Comparison of ENCODE assay signal across 9 cellular contexts in genomic region chr1:112575154-112575804, GRCh38. TPM values are rescaled to one million over a fixed set of nuclear protein-coding genes. Genes with fewer than 3 reads are reported as not detected.
DNase-seq lines count a peak whose midpoint lies in the region; ATAC-seq and TF ChIP-seq lines count a peak whose summit lies in the region.
"Had no signal": no experiment of that assay in that cellular context is flagged by ENCODE, and none has a peak within 500 bp of the region (broad histone marks: within the 10 kb centered on the region; RNA-seq: fewer than 3 reads in every experiment).

No MANE protein-coding gene starts in this region.

- ATAC-seq in SK-N-SH treated with all-trans-retinoic acid at 6 μM for 48 hours (peak; percentile 100), HG02642 (IDR thresholded peaks at IDR 0.05; ENCODE audit: poor library complexity, unreplicated experiment) (no peak)

- H3K4me2 ChIP-seq in GM23248 (ENCODE audit: unreplicated experiment), result peak overlapping the region; percentile 17

- peaks cover 23% of the 10 kb centered on the region for H3K4me1 ChIP-seq in GM23248 (ENCODE audit: insufficient read depth)

- no peak overlapping the region for H2AFZ ChIP-seq in GM23248

- H3K27me3 ChIP-seq in GM23248 (replicated peaks; ENCODE audit: insufficient read depth), result no peaks in the 10 kb centered on the region

- peaks cover 18% of the 10 kb centered on the region for H3F3A ChIP-seq in GM23248 (ENCODE audit: insufficient read depth)

- 67 to 69% methylated on average over 8 of the region's 8 CpGs for WGBS in GM23248 (ENCODE audit: low coverage in 1 of 2, low lambda C conversion rate in 2 of 2, missing lambda C conversion rate in 2 of 2), 2 experiments

- no peaks in the 10 kb centered on the region for H3K9me3 ChIP-seq in GM23248 (ENCODE audit: low read depth)

- no peak for TF ChIP-seq CTCF in fibroblast of mammary gland (conservative IDR thresholded peaks at IDR 0.05; ENCODE audit: control insufficient read depth, insufficient read depth, low read depth, low read length)

- no peak overlapping the region for H3K4me3 ChIP-seq in GM23248
- no peak overlapping the region for H3K4me3 ChIP-seq in fibroblast of mammary gland (ENCODE audit: control insufficient read depth, low read depth, low read length)
- H3K4me3 ChIP-seq in skeletal muscle cell (ENCODE audit: low read depth, low read length), result no peak overlapping the region

- no peak overlapping the region for H3K9ac ChIP-seq in GM23248

- H3K27ac ChIP-seq in GM23248, result peak overlapping the region; percentile 13; the same call in 1 of the 2 replicates

- intact Hi-C loops in cardiac septum (cut with DNase I), result no loop called here

- in situ Hi-C loops in GM23248 (cut with MboI), result no loop called here

- H3K79me2 ChIP-seq in GM23248 (ENCODE audit: insufficient read depth), result no peaks in the 10 kb centered on the region

- H3K36me3 ChIP-seq in GM23248 (ENCODE audit: low read depth), result peaks cover 30% of the 10 kb centered on the region

- DNase-seq in GM23248, result peak; percentile 88
- peak; percentile 95 for DNase-seq in fibroblast of mammary gland (ENCODE audit: low read depth)
- peak; percentile 87 for DNase-seq in skeletal muscle cell (ENCODE audit: low read depth)
- no peak for DNase-seq in stimulated activated CD4-positive, alpha-beta T cell treated with anti-CD3 and anti-CD28 coated beads, Interleukin-4, amount 100 ng/mL, for 1 hour
- no peak for DNase-seq in NCI-H2196 treated with DMSO at 0.1 percent for 48 hours (lab: John Stamatoyannopoulos, UW; ENCODE audit: unreplicated experiment)
- no peak for DNase-seq in cardiac septum (ENCODE audit: low spot score)
- DNase-seq: NCI-H2029 treated with DMSO at 0.1 percent for 48 hours had no signal

- no peaks in the 10 kb centered on the region for H3K9me2 ChIP-seq in GM23248 (ENCODE audit: insufficient read depth)

- H4K20me1 ChIP-seq in GM23248 (ENCODE audit: insufficient read depth), result no peaks in the 10 kb centered on the region

TF ChIP-seq in SK-N-SH treated with all-trans-retinoic acid at 6 μM for 48 hours, 23 proteins besides CTCF, POLR2A, EP300 and RAD21:
- TF ChIP-seq ISL1 (CRISPR knock-in tag; IDR thresholded peaks at IDR 0.05) (peak; percentile 77), TCF4 (CRISPR knock-in tag; IDR thresholded peaks at IDR 0.05; ENCODE audit: borderline replicate concordance) (no peak), SNAI2 (CRISPR knock-in tag; IDR thresholded peaks at IDR 0.05) (no peak)

RNA-seq across cellular contexts. Expression of gene ST7L, which starts 43.7 kb away (rescaled TPM):
- 10.5 and 13.9 TPM in 2 replicates for total RNA-seq in GM23248 (2014; rRNA removed; shearing (Covaris generic))
- 21.0 TPM in 2 replicates for polyA plus RNA-seq in GM23248 (2016; fragmentation: Nextera tagmentation; extraction: Ambion mirVana)
- total RNA-seq in cardiac septum, result 14.0 TPM

RNA-seq across cellular contexts. Expression of gene CAPZA1, which starts 44.4 kb away (rescaled TPM):
- total RNA-seq in GM23248 (2014; rRNA removed; shearing (Covaris generic)), result 266 and 273 TPM in 2 replicates
- polyA plus RNA-seq in GM23248 (2016; fragmentation: Nextera tagmentation; extraction: Ambion mirVana), result 279 and 286 TPM in 2 replicates
- total RNA-seq in cardiac septum, result 35.3 TPM

Comparison
In these comparisons a context has a peak if more than half of its experiments do, and no peak if none do; other contexts are left out.
1. DNase-seq: peak in GM23248 (single experiment), fibroblast of mammary gland (single experiment) and skeletal muscle cell (single experiment); none in stimulated activated CD4-positive, alpha-beta T cell treated with anti-CD3 and anti-CD28 coated beads, Interleukin-4, amount 100 ng/mL, for 1 hour (single experiment), NCI-H2196 treated with DMSO at 0.1 percent for 48 hours (single experiment) and cardiac septum (single experiment).